Comparison of ENCODE assay signal across 15 cellular contexts in genomic region chr14:64680675-64681060, GRCh38. TPM values are rescaled to one million over a fixed set of nuclear protein-coding genes. Genes with fewer than 3 reads are reported as not detected.
DNase-seq lines count a peak whose midpoint lies in the region; ATAC-seq and TF ChIP-seq lines count a peak whose summit lies in the region.
"Had no signal": no experiment of that assay in that cellular context is flagged by ENCODE, and none has a peak within 500 bp of the region (broad histone marks: within the 10 kb centered on the region; RNA-seq: fewer than 3 reads in every experiment).

No MANE protein-coding gene starts in this region.

- H3K4me1 Mint-ChIP-seq in stimulated activated effector memory CD8-positive, alpha-beta T cell treated with anti-CD3 and anti-CD28 coated beads, Interleukin-12 subunit alpha, Interleukin-12 subunit beta, amount 100 ng/mL, for 72 hours, result peaks cover 38% of the 10 kb centered on the region
- H3K4me1 Mint-ChIP-seq: stimulated activated naive CD8-positive, alpha-beta T cell treated with anti-CD3 and anti-CD28 coated beads, Interleukin-15, amount 100 ng/mL, for 72 hours had no signal

- H2AFZ ChIP-seq in GM23248, result peak overlapping the region; percentile 92

- H3K36me3 ChIP-seq in GM23248 (ENCODE audit: low read depth) (no peaks in the 10 kb centered on the region), breast epithelium (no peaks in the 10 kb centered on the region), mesodermal cell (ENCODE audit: control insufficient read depth, insufficient read depth, low read length) (no peaks in the 10 kb centered on the region)

- no peaks in the 10 kb centered on the region for H3K27me3 ChIP-seq in GM23248 (replicated peaks; ENCODE audit: insufficient read depth)
- no peaks in the 10 kb centered on the region for H3K27me3 ChIP-seq in breast epithelium

- intact Hi-C loops in breast epithelium (cut with DNase I; ENCODE audit: low total_unique reads), result no loop called here

- H3K4me1 ChIP-seq in GM23248 (ENCODE audit: insufficient read depth) (peaks cover 27% of the 10 kb centered on the region), breast epithelium (no peaks in the 10 kb centered on the region), mesodermal cell (ENCODE audit: control insufficient read depth, insufficient read depth, low read length, poor library complexity, severe bottlenecking) (no peaks in the 10 kb centered on the region)

- TF ChIP-seq CTCF in breast epithelium (IDR thresholded peaks at IDR 0.05), result no peak

- peaks cover 11% of the 10 kb centered on the region for H3F3A ChIP-seq in GM23248 (ENCODE audit: insufficient read depth)

- H3K27ac Mint-ChIP-seq in stimulated activated effector memory CD8-positive, alpha-beta T cell treated with anti-CD3 and anti-CD28 coated beads, Interleukin-12 subunit alpha, Interleukin-12 subunit beta, amount 100 ng/mL, for 72 hours, result peak overlapping the region; percentile 26
- H3K27ac Mint-ChIP-seq: stimulated activated naive CD8-positive, alpha-beta T cell treated with anti-CD3 and anti-CD28 coated beads, Interleukin-15, amount 100 ng/mL, for 72 hours; T-cell had no signal

- no peak overlapping the region for H3K4me3 ChIP-seq in GM23248
- H3K4me3 ChIP-seq in breast epithelium, result no peak overlapping the region
- no peak overlapping the region for H3K4me3 ChIP-seq in mesodermal cell (ENCODE audit: extremely low read depth, insufficient read depth, low read length, poor library complexity, severe bottlenecking)

- in situ Hi-C loops in GM23248 (cut with MboI), result no loop called here

- H3K9me3 ChIP-seq in GM23248 (ENCODE audit: low read depth) (no peaks in the 10 kb centered on the region), breast epithelium (no peaks in the 10 kb centered on the region), mesodermal cell (ENCODE audit: control insufficient read depth, low read length) (no peaks in the 10 kb centered on the region)

- DNase-seq in GM23248, result peak; percentile 23
- DNase-seq in breast epithelium (ENCODE audit: low spot score in 2 of 2), result no peak
- no peak for DNase-seq in stimulated activated effector memory CD8-positive, alpha-beta T cell treated with anti-CD3 and anti-CD28 coated beads, Interleukin-12 subunit alpha, Interleukin-12 subunit beta, amount 100 ng/mL, for 72 hours (ENCODE audit: low spot score in 2 of 2)
- DNase-seq in DMS79 treated with DMSO at 0.1 percent for 48 hours (lab: John Stamatoyannopoulos, UW), result no peak
- DNase-seq in stimulated activated CD4-positive, alpha-beta T cell treated with anti-CD3 and anti-CD28 coated beads, Interleukin-4, amount 100 ng/mL, for 1 hour, result no peak
- DNase-seq: activated T-cell treated with anti-CD3 and anti-CD28 coated beads, Interleukin-2, amount 50 U/mL, for 4 hours; NCI-H1417 treated with DMSO at 0.1 percent for 48 hours; stimulated activated naive CD8-positive, alpha-beta T cell treated with anti-CD3 and anti-CD28 coated beads, Interleukin-15, amount 100 ng/mL, for 72 hours; T-cell had no signal

- TF ChIP-seq POLR2A in breast epithelium (IDR thresholded peaks at IDR 0.05), result no peak

- no peaks in the 10 kb centered on the region for H3K36me3 Mint-ChIP-seq in stimulated activated effector memory CD8-positive, alpha-beta T cell treated with anti-CD3 and anti-CD28 coated beads, Interleukin-12 subunit alpha, Interleukin-12 subunit beta, amount 100 ng/mL, for 72 hours
- H3K36me3 Mint-ChIP-seq: T-cell had no signal

- no peak overlapping the region for H3K4me2 ChIP-seq in GM23248 (ENCODE audit: unreplicated experiment)
- H3K4me2 ChIP-seq: KMS-11 had no signal

- no peaks in the 10 kb centered on the region for H4K20me1 ChIP-seq in GM23248 (ENCODE audit: insufficient read depth)

- H3K4me3 Mint-ChIP-seq in stimulated activated effector memory CD8-positive, alpha-beta T cell treated with anti-CD3 and anti-CD28 coated beads, Interleukin-12 subunit alpha, Interleukin-12 subunit beta, amount 100 ng/mL, for 72 hours, result no peak overlapping the region
- H3K4me3 Mint-ChIP-seq: activated T-cell treated with anti-CD3 and anti-CD28 coated beads, Interleukin-2, amount 50 U/mL, for 4 hours; stimulated activated naive CD8-positive, alpha-beta T cell treated with anti-CD3 and anti-CD28 coated beads, Interleukin-15, amount 100 ng/mL, for 72 hours; T-cell had no signal

- no peaks in the 10 kb centered on the region for H3K9me3 Mint-ChIP-seq in stimulated activated effector memory CD8-positive, alpha-beta T cell treated with anti-CD3 and anti-CD28 coated beads, Interleukin-12 subunit alpha, Interleukin-12 subunit beta, amount 100 ng/mL, for 72 hours
- H3K9me3 Mint-ChIP-seq: activated T-cell treated with anti-CD3 and anti-CD28 coated beads, Interleukin-2, amount 50 U/mL, for 4 hours; stimulated activated naive CD8-positive, alpha-beta T cell treated with anti-CD3 and anti-CD28 coated beads, Interleukin-15, amount 100 ng/mL, for 72 hours; T-cell had no signal

- peak overlapping the region; percentile 25 for H3K27ac ChIP-seq in GM23248
- peak overlapping the region; percentile 78 to 83 for H3K27ac ChIP-seq in breast epithelium
- H3K27ac ChIP-seq in mesodermal cell (ENCODE audit: low read depth, low read length, severe bottlenecking), result peak overlapping the region; percentile 33
- H3K27ac ChIP-seq: HL-60, KMS-11 had no signal

- H3K9ac ChIP-seq in GM23248, result peak overlapping the region; percentile 38
- H3K9ac ChIP-seq: KMS-11 had no signal

- H3K9me2 ChIP-seq in GM23248 (ENCODE audit: insufficient read depth), result no peaks in the 10 kb centered on the region

- no peaks in the 10 kb centered on the region for H3K79me2 ChIP-seq in GM23248 (ENCODE audit: insufficient read depth)

- ATAC-seq in stimulated activated effector memory CD8-positive, alpha-beta T cell treated with anti-CD3 and anti-CD28 coated beads, Interleukin-12 subunit alpha, Interleukin-12 subunit beta, amount 100 ng/mL, for 72 hours, result no peak
- ATAC-seq in HG03139 (IDR thresholded peaks at IDR 0.05; ENCODE audit: unreplicated experiment) (no peak), GM21619 (IDR thresholded peaks at IDR 0.05; ENCODE audit: unreplicated experiment) (no peak)
- ATAC-seq: activated T-cell treated with anti-CD3 and anti-CD28 coated beads, Interleukin-2, amount 50 U/mL, for 4 hours; Panc1; T-cell had no signal

- 37 to 52% methylated on average over 4 of the region's 4 CpGs for WGBS in GM23248 (ENCODE audit: low coverage in 1 of 2, low lambda C conversion rate in 2 of 2, missing lambda C conversion rate in 2 of 2), 2 experiments
- 85 to 95% methylated on average over 4 of the region's 4 CpGs for WGBS in mesodermal cell (ENCODE audit: insufficient coverage in 2 of 2), 2 experiments

RNA-seq across cellular contexts. Expression of gene PLEKHG3, which starts 23.6 kb away (rescaled TPM):
- 4.6 and 6.9 TPM in 2 replicates for total RNA-seq in GM23248 (2014; rRNA removed; shearing (Covaris generic))
- polyA plus RNA-seq in GM23248 (2016; fragmentation: Nextera tagmentation; extraction: Ambion mirVana), result 2.1 and 2.4 TPM in 2 replicates
- 10 to 100 TPM; 18.7 to 31.5 (median 30.3) TPM for total RNA-seq in breast epithelium
- polyA plus RNA-seq in mesodermal cell (2013, experiment 1 of 2), result 46.7 TPM
- polyA plus RNA-seq in mesodermal cell (2013, experiment 2 of 2), result 42.4 TPM

Comparison
In these comparisons a context has a peak if more than half of its experiments do, and no peak if none do; other contexts are left out.
1. H3K27ac ChIP-seq: peak in every context shown above with its lines; median percentile 80 in breast epithelium; 33 in mesodermal cell; 25 in GM23248.